12 cellular contexts compared by ENCODE assay signal in the genomic region with DNA sequence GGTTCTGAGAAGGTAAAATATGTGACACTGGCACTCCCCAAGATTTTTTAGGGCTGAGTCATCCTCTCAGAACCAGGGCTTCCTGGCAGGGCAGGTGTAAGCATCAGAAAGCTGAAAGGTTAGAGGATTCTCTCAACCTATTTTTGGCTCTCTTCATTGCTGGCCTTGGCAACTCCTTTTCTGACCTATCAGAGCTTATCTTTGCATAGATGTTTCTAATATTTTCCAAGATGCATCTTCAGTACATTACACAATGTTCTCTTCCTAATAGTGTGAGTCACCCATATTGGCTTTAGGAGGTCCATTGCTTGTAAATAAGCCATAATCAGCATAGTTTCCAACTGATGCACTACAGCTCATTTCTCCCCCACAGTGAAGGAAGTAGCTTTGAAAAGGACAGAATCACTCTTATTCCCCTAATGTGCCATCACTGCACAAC.
DNase-seq lines count a peak whose midpoint lies in the region; ATAC-seq, FAIRE-seq and TF ChIP-seq lines count a peak whose summit lies in the region.
"Had no signal": no experiment of that assay in that cellular context is flagged by ENCODE, and none has a peak within 500 bp of the region (broad histone marks: within the 10 kb centered on the region; RNA-seq: fewer than 3 reads in every experiment).

No MANE protein-coding gene starts in this region.

- H3K27me3 ChIP-seq in endothelial cell of umbilical vein (ENCODE audit: control insufficient read depth in 2 of 2, insufficient read depth in 2 of 2, low read length in 2 of 2) (no peaks in the 10 kb centered on the region), pancreas (no peaks in the 10 kb centered on the region)
- H3K27me3 ChIP-seq: heart right ventricle, neutrophil had no signal

- peak overlapping the region; percentile 9 for H2AFZ ChIP-seq in endothelial cell of umbilical vein (ENCODE audit: low read depth, low read length)

- no peak for FAIRE-seq in endothelial cell of umbilical vein (lab: Jason Lieb, UNC)
- no peak for FAIRE-seq in pancreas (lab: Jason Lieb, UNC)

- TF ChIP-seq CTCF in endothelial cell of umbilical vein (IDR thresholded peaks at IDR 0.05; ENCODE audit: extremely low read depth in 1 of 2, insufficient read depth in 1 of 2, low read depth in 1 of 2, low read length in 2 of 2) (no peak), pancreas (IDR thresholded peaks at IDR 0.05) (no peak)

- no peaks in the 10 kb centered on the region for H3K79me2 ChIP-seq in endothelial cell of umbilical vein (ENCODE audit: control insufficient read depth, insufficient read depth, low read length)

- POLR2A ChIA-PET in endothelial cell of umbilical vein (lab: Charles Lee): no interaction called here

- H3K9me1 ChIP-seq in endothelial cell of umbilical vein (replicated peaks; ENCODE audit: control insufficient read depth, extremely low read depth, insufficient read depth, low read length): no peaks in the 10 kb centered on the region

- TF ChIP-seq POLR2A in endothelial cell of umbilical vein (IDR thresholded peaks at IDR 0.05; ENCODE audit: low read depth, low read length): no peak

- H3K9ac ChIP-seq in endothelial cell of umbilical vein (replicated peaks; ENCODE audit: extremely low read depth, insufficient read depth, low read length): no peak overlapping the region

- intact Hi-C loops in endothelial cell of umbilical vein (cut with micrococcal nuclease) (loop anchor here (2.0 kb wide), 1 partner anchor 24 kb away; no protein-coding TSS in a partner anchor), pancreas (cut with DNase I) (no loop called here)

- H3K4me3 ChIP-seq in endothelial cell of umbilical vein (replicated peaks in 1 of 3; ENCODE audit: insufficient read depth in 1 of 3, low read depth in 1 of 3, low read length in 3 of 3) (no peak overlapping the region), pancreas (no peak overlapping the region)
- H3K4me3 ChIP-seq: heart right ventricle had no signal

- dilution Hi-C loops in endothelial cell of umbilical vein (cut with MboI; ENCODE audit: extremely low pct_ligation_motif_present, low sequenced_read_pairs): no loop called here

- peak overlapping the region; percentile 5 for H3K4me2 ChIP-seq in endothelial cell of umbilical vein (ENCODE audit: insufficient read depth, low read length)

- no peaks in the 10 kb centered on the region for H4K20me1 ChIP-seq in endothelial cell of umbilical vein (replicated peaks; ENCODE audit: control insufficient read depth, extremely low read depth, insufficient read depth, low read length)

- H3K4me1 ChIP-seq in endothelial cell of umbilical vein (ENCODE audit: control insufficient read depth, extremely low read depth, insufficient read depth, low read length) (peaks cover 17% of the 10 kb centered on the region), pancreas (no peaks in the 10 kb centered on the region)
- H3K4me1 ChIP-seq: heart right ventricle had no signal

- BruUV-seq in endothelial cell of umbilical vein (replicated peaks; lab: Mats Ljungman, UMichigan): no TSS peak

- H3K9me3 ChIP-seq in endothelial cell of umbilical vein (replicated peaks; ENCODE audit: control insufficient read depth, insufficient read depth, low read length) (no peaks in the 10 kb centered on the region), pancreas (no peaks in the 10 kb centered on the region)
- H3K9me3 ChIP-seq: heart right ventricle, neutrophil had no signal

- H3K27ac ChIP-seq in endothelial cell of umbilical vein (ENCODE audit: insufficient read depth, low read depth, low read length) (peak overlapping the region; percentile 38), pancreas (no peak overlapping the region)
- H3K27ac ChIP-seq: heart right ventricle, neutrophil had no signal

- ATAC-seq in pancreas: peak in 3 of 4 donors; percentile 70 to 81 (median 72)

- H3K36me3 ChIP-seq in endothelial cell of umbilical vein (ENCODE audit: control insufficient read depth in 2 of 2, extremely low read depth in 1 of 2, insufficient read depth in 2 of 2, low read length in 2 of 2) (no peaks in the 10 kb centered on the region), pancreas (no peaks in the 10 kb centered on the region)
- H3K36me3 ChIP-seq: heart right ventricle, neutrophil had no signal

- DNase-seq in EH (ENCODE audit: low read depth) (peak; percentile 68), NCI-H2196 (lab: John Stamatoyannopoulos, UW; ENCODE audit: unreplicated experiment) (peak; percentile 69), endothelial cell of umbilical vein (ENCODE audit: low read depth, low spot score) (peak; percentile 64), pancreas (peak in 1 of 6 donors; percentile 14), T-helper 1 cell (no peak), NCI-H1436 treated with DMSO at 0.1 percent for 48 hours (lab: John Stamatoyannopoulos, UW) (no peak), NCI-H187 (lab: John Stamatoyannopoulos, UW) (no peak), NK-92 (lab: John Stamatoyannopoulos, UW; ENCODE audit: unreplicated experiment) (no peak)
- DNase-seq: activated CD4-positive, CD25-positive, alpha-beta regulatory T cell; heart right ventricle; NCI-H82 had no signal

- CTCF ChIA-PET in endothelial cell of umbilical vein (lab: Charles Lee): interaction anchor here (0.8 to 1.2 kb wide), 2 partner anchors 18 to 213 kb away, joined by 3 to 5 read pairs; no protein-coding TSS in a partner anchor

TF ChIP-seq in endothelial cell of umbilical vein, 7 proteins besides CTCF, POLR2A, EP300 and RAD21:
- TF ChIP-seq POLR2AphosphoS5 (IDR thresholded peaks at IDR 0.05; ENCODE audit: insufficient read depth, low read depth, low read length): no peak
- TF ChIP-seq GATA2 (IDR thresholded peaks at IDR 0.05; ENCODE audit: insufficient read depth, insufficient read length, low read depth, low read length): peak; percentile 9
- peak; percentile 81 for TF ChIP-seq FOS (IDR thresholded peaks at IDR 0.05; ENCODE audit: borderline replicate concordance, insufficient read depth, low read length)
- TF ChIP-seq MYC (IDR thresholded peaks at IDR 0.05; ENCODE audit: low read depth, low read length): no peak
- TF ChIP-seq, protein P1, sequence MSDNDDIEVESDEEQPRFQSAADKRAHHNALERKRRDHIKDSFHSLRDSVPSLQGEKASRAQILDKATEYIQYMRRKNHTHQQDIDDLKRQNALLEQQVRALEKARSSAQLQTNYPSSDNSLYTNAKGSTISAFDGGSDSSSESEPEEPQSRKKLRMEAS (IDR thresholded peaks at IDR 0.05; ENCODE audit: insufficient read depth, insufficient read length): no peak
- TF ChIP-seq EZH2 (IDR thresholded peaks at IDR 0.05; ENCODE audit: borderline replicate concordance, low read depth, low read length, severe bottlenecking): no peak
- peak; percentile 74 for TF ChIP-seq JUN (IDR thresholded peaks at IDR 0.05; ENCODE audit: borderline replicate concordance, insufficient read depth, insufficient read length, low read depth)

Comparison
In these comparisons a context has a peak if more than half of its experiments do, and no peak if none do; other contexts are left out.
1. DNase-seq: peak in EH (single experiment), NCI-H2196 (single experiment) and endothelial cell of umbilical vein (single experiment); none in T-helper 1 cell (0 of 5), NCI-H1436 treated with DMSO at 0.1 percent for 48 hours (single experiment), NCI-H187 (0 of 2) and NK-92 (single experiment).